In the genomic region with DNA sequence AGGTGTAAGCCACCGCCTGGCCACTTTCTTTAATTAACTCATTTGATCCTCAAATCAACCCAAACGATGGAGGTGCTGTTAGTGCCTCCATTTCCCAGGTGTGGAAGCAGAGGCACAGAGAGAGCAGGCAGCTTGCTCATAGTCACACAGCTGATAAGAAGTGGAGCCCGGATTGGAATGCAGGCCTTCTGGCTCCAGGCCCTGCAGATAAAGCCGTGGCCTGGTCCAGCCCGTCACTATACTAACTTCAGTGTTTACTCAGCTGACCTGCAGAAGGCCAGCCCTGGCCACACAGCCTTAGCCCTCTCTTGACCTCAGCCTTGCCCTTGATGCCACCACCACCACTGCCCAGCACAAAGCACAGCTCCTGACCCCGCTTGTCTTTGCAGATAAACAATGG, we compare ENCODE assay signal across 30 cellular contexts.
DNase-seq lines count a peak whose midpoint lies in the region; ATAC-seq, FAIRE-seq and TF ChIP-seq lines count a peak whose summit lies in the region.
"Had no signal": no experiment of that assay in that cellular context is flagged by ENCODE, and none has a peak within 500 bp of the region (broad histone marks: within the 10 kb centered on the region; RNA-seq: fewer than 3 reads in every experiment).

No MANE protein-coding gene starts in this region.

- H2AFZ ChIP-seq in H1 (ENCODE audit: low read length) = no peak overlapping the region
- H2AFZ ChIP-seq: PC-9 had no signal

- H3K56ac ChIP-seq in H1 (replicated peaks; ENCODE audit: insufficient read length, low read depth, low read length) = no peak overlapping the region
- H3K56ac ChIP-seq in mesendoderm (ENCODE audit: low read length) = peak overlapping the region; percentile 25

- H2BK120ac ChIP-seq in H1 (replicated peaks; ENCODE audit: low read depth, low read length) (no peak overlapping the region), mesendoderm (ENCODE audit: low read depth, low read length) (no peak overlapping the region)

- H2BK12ac ChIP-seq in H1 (ENCODE audit: low read depth, low read length) = peak overlapping the region; percentile 5; the same call in 1 of the 2 replicates

- H3K9me3 ChIP-seq in HEK293 (ENCODE audit: control insufficient read depth, insufficient read depth, low read depth, low read length) (no peaks in the 10 kb centered on the region), H1 (ENCODE audit: insufficient read depth in 2 of 2, low read depth in 1 of 2, low read length in 1 of 2) (no peaks in the 10 kb centered on the region), stomach (no peaks in the 10 kb centered on the region)
- H3K9me3 ChIP-seq: BE2C, neutrophil, psoas muscle had no signal

- H3K27ac Mint-ChIP-seq in activated CD4-positive, alpha-beta T cell treated with anti-CD3 and anti-CD28 coated beads, Interleukin-2, amount 10 ng/mL, durations not matched to agents 24 days and 14 days = no peak overlapping the region
- H3K27ac Mint-ChIP-seq in activated T-cell treated with anti-CD3 and anti-CD28 coated beads, Interleukin-2, amount 50 U/mL, for 72 hours = no peak overlapping the region
- H3K27ac Mint-ChIP-seq: activated CD8-positive, alpha-beta T cell treated with anti-CD3 and anti-CD28 coated beads, Interleukin-2, amount 10 ng/mL, durations not matched to agents 7 days and 5 days; activated T-helper 2 cell treated with anti-CD3 and anti-CD28 coated beads, Interferon-gamma antibody, Interleukin-2, Interleukin-4, amounts not matched to agents 10 μg/mL and 5 μg/mL and 100 μg/mL, durations not matched to agents 14 hours and 24 hours and 36 hours; CD8-positive, alpha-beta memory T cell; IgD-negative memory B cell; stimulated activated effector memory CD8-positive, alpha-beta T cell treated with anti-CD3 and anti-CD28 coated beads, Interleukin-12 subunit alpha, Interleukin-12 subunit beta, amount 100 ng/mL, for 72 hours had no signal

- no peak for TF ChIP-seq EP300 in H1 (IDR thresholded peaks at IDR 0.05; ENCODE audit: borderline replicate concordance in 1 of 2, low read depth in 2 of 2, low read length in 2 of 2)
- no peak for TF ChIP-seq EP300 in stomach (IDR thresholded peaks at IDR 0.05)

- TF ChIP-seq POLR2A in H1 (IDR thresholded peaks at IDR 0.05; ENCODE audit: control extremely low read depth in 1 of 2, low read depth in 2 of 2, low read length in 2 of 2) (no peak), stomach (IDR thresholded peaks at IDR 0.05) (no peak)

- intact Hi-C loops in stomach (cut with DNase I; ENCODE audit: low total_unique reads) = no loop called here
- intact Hi-C loops in activated CD4-positive, alpha-beta T cell treated with anti-CD3 and anti-CD28 coated beads, Interleukin-2, amount 10 ng/mL, durations not matched to agents 24 days and 14 days (cut with micrococcal nuclease) = no loop called here

- H3K36me3 ChIP-seq in HEK293 (ENCODE audit: control insufficient read depth in 2 of 2, insufficient read depth in 1 of 2, low read length in 2 of 2) (no peaks in the 10 kb centered on the region), H1 (ENCODE audit: control insufficient read depth in 2 of 4, insufficient read depth in 4 of 4, low read length in 3 of 4) (no peaks in the 10 kb centered on the region), mesendoderm (ENCODE audit: control insufficient read depth, insufficient read depth, low read length) (no peaks in the 10 kb centered on the region), stomach (no peaks in the 10 kb centered on the region)
- H3K36me3 ChIP-seq: BE2C, neutrophil had no signal

- no peak for TF ChIP-seq CTCF in HEK293 (tag by site-specific recombination; IDR thresholded peaks at IDR 0.05)
- no peak for TF ChIP-seq CTCF in H1 (IDR thresholded peaks at IDR 0.05; ENCODE audit: control extremely low read depth in 1 of 3, insufficient read depth in 1 of 3, low read depth in 1 of 3, low read length in 3 of 3)
- no peak for TF ChIP-seq CTCF in stomach (IDR thresholded peaks at IDR 0.05)

- WGBS in H1 (ENCODE audit: extremely low coverage in 1 of 2, insufficient coverage in 1 of 2, insufficient read length in 1 of 2, insufficient replicate concordance in 2 of 2, low coverage in 1 of 2, low lambda C conversion rate in 2 of 2, missing lambda C conversion rate in 1 of 2), 2 experiments = 95% methylated on average over 6 of the region's 6 CpGs; no CpG with 5 or more reads in 1 of the 2 experiments
- no CpG with 5 or more reads among the region's 6 CpGs for WGBS in mesendoderm (ENCODE audit: extremely low coverage, insufficient coverage, low lambda C conversion rate)
- WGBS in stomach, 5 donors = 40 to 56% (median 46%) methylated on average over 5 to 6 of the region's 6 CpGs

- no peak overlapping the region for H3K4me3 Mint-ChIP-seq in activated CD4-positive, alpha-beta T cell treated with anti-CD3 and anti-CD28 coated beads, Interleukin-2, amount 10 ng/mL, durations not matched to agents 24 days and 14 days
- no peak overlapping the region for H3K4me3 Mint-ChIP-seq in activated T-cell treated with anti-CD3 and anti-CD28 coated beads, Interleukin-2, amount 50 U/mL, for 72 hours
- H3K4me3 Mint-ChIP-seq: activated CD8-positive, alpha-beta T cell treated with anti-CD3 and anti-CD28 coated beads, Interleukin-2, amount 10 ng/mL, durations not matched to agents 7 days and 5 days; CD8-positive, alpha-beta memory T cell; stimulated activated effector memory CD8-positive, alpha-beta T cell treated with anti-CD3 and anti-CD28 coated beads, Interleukin-12 subunit alpha, Interleukin-12 subunit beta, amount 100 ng/mL, for 72 hours had no signal

- FAIRE-seq in H1 (lab: Jason Lieb, UNC) = no peak
- FAIRE-seq: bronchial epithelial cell, colon, GM18507, GM19239, urothelium cell line had no signal

- H3K27ac ChIP-seq in HEK293 (ENCODE audit: extremely low read depth, low read depth, low read length) (no peak overlapping the region), H1 (ENCODE audit: low read depth, low read length) (no peak overlapping the region), mesendoderm (ENCODE audit: low read depth, low read length) (no peak overlapping the region), stomach (no peak overlapping the region)
- H3K27ac ChIP-seq: neutrophil, PC-9, psoas muscle had no signal

- DNase-seq in H1 (ENCODE audit: low read depth in 1 of 2, low spot score in 2 of 2) = no peak
- peak; percentile 13 for DNase-seq in mesendoderm
- DNase-seq in stomach = peak; percentile 64
- no peak for DNase-seq in H4 (ENCODE audit: low spot score)
- no peak for DNase-seq in activated CD4-positive, alpha-beta T cell treated with anti-CD3 and anti-CD28 coated beads, Interleukin-2, amount 10 ng/mL, durations not matched to agents 24 days and 14 days
- no peak for DNase-seq in activated T-cell treated with anti-CD3 and anti-CD28 coated beads, Interleukin-2, amount 50 U/mL, for 72 hours
- DNase-seq: activated CD8-positive, alpha-beta T cell treated with anti-CD3 and anti-CD28 coated beads, Interleukin-2, amount 10 ng/mL, durations not matched to agents 7 days and 5 days; activated naive CD4-positive, alpha-beta T cell treated with anti-CD3 and anti-CD28 coated beads, Interleukin-2, amount 50 U/mL, for 16 hours; BE2C; CD8-positive, alpha-beta memory T cell; H7; hippocampal formation; NCI-H146; NCI-H345; NCI-H69; PC-9; SHP77; stimulated activated CD4-positive, alpha-beta T cell treated with anti-CD3 and anti-CD28 coated beads, Interleukin-15, amount 100 ng/mL, for 24 hours; T-helper 2 cell had no signal

- no peaks in the 10 kb centered on the region for H4K20me1 ChIP-seq in H1 (replicated peaks in 1 of 2; ENCODE audit: control insufficient read depth in 1 of 2, insufficient read depth in 2 of 2, low read length in 2 of 2)

- TF ChIP-seq RAD21 in H1 (IDR thresholded peaks at IDR 0.05 in 1 of 2, conservative IDR thresholded peaks at IDR 0.05 in 1 of 2; ENCODE audit: low read depth in 2 of 2, low read length in 2 of 2) = no peak

- peak overlapping the region; percentile 72; the same call in 1 of the 2 replicates for H2BK20ac ChIP-seq in H1 (ENCODE audit: low read length)

- no peaks in the 10 kb centered on the region for H3K23me2 ChIP-seq in H1 (ENCODE audit: low read depth, low read length)

- H4K5ac ChIP-seq in H1 (ENCODE audit: insufficient read length, low read depth, low read length) = no peak overlapping the region
- no peak overlapping the region for H4K5ac ChIP-seq in mesendoderm (ENCODE audit: low read length)

- peaks cover 3% of the 10 kb centered on the region for H3K4me1 Mint-ChIP-seq in activated CD4-positive, alpha-beta T cell treated with anti-CD3 and anti-CD28 coated beads, Interleukin-2, amount 10 ng/mL, durations not matched to agents 24 days and 14 days
- H3K4me1 Mint-ChIP-seq in activated T-cell treated with anti-CD3 and anti-CD28 coated beads, Interleukin-2, amount 50 U/mL, for 72 hours (ENCODE audit: low read depth) = peaks cover 7% of the 10 kb centered on the region

- no peak overlapping the region for H3K23ac ChIP-seq in H1 (ENCODE audit: insufficient read length)
- no peak overlapping the region for H3K23ac ChIP-seq in mesendoderm (ENCODE audit: low read length)

- H3K4ac ChIP-seq in H1 (replicated peaks; ENCODE audit: insufficient read length, low read depth, low read length) (no peak overlapping the region), mesendoderm (ENCODE audit: low read depth, low read length) (no peak overlapping the region)

- CTCF ChIA-PET in HEK293 (lab: Yijun Ruan, JAX) (interaction anchor here (1.1 kb wide), 1 partner anchor 74 kb away, joined by 3 read pairs; no protein-coding TSS in a partner anchor), H1 (lab: Charles Lee; ENCODE audit: partially characterized antibody) (interaction anchor here (0.9 to 1.8 kb wide), 6 partner anchors 13 to 211 kb away, joined by 3 to 8 read pairs (median 4); no protein-coding TSS in a partner anchor)

- H3K18ac ChIP-seq in H1 (ENCODE audit: extremely low read depth, low read length) (no peak overlapping the region; the same call in 1 of the 2 replicates), mesendoderm (ENCODE audit: low read length) (no peak overlapping the region)

- H2AK5ac ChIP-seq in H1 (ENCODE audit: low read depth, low read length) (no peak overlapping the region), mesendoderm (ENCODE audit: low read length) (no peak overlapping the region)

- no peak overlapping the region; the same call in 1 of the 2 replicates for H2BK15ac ChIP-seq in H1 (ENCODE audit: low read length)
- H2BK15ac ChIP-seq in mesendoderm (replicated peaks; ENCODE audit: low read depth) = no peak overlapping the region

- POLR2A ChIA-PET in HEK293 (lab: Yijun Ruan, JAX) = interaction anchor here (0.6 kb wide), 1 partner anchor 63 kb away, joined by 3 read pairs; no protein-coding TSS in a partner anchor
- POLR2A ChIA-PET in H1 (lab: Charles Lee; ENCODE audit: partially characterized antibody) = no interaction called here

- H3K4me1 ChIP-seq in HEK293 (ENCODE audit: control insufficient read depth, insufficient read depth, low read length) = 0 out of 2 replicates have a peak, but pooled peaks cover 5% of the 10 kb centered on the region
- peaks cover 0 to 9% (median 5%) of the 10 kb centered on the region in 4 experiments; a peak in 4 of 7 replicates for H3K4me1 ChIP-seq in H1 (replicated peaks in 1 of 4; ENCODE audit: control insufficient read depth in 3 of 4, insufficient read depth in 4 of 4, low read length in 3 of 4)
- no peaks in the 10 kb centered on the region for H3K4me1 ChIP-seq in mesendoderm (ENCODE audit: control insufficient read depth, low read depth, low read length)
- H3K4me1 ChIP-seq in stomach = peaks cover 0 to 10% (median 0%) of the 10 kb centered on the region in 4 donors
- H3K4me1 ChIP-seq: BE2C, psoas muscle had no signal

- H3K79me2 ChIP-seq in H1 (ENCODE audit: control insufficient read depth in 1 of 2, insufficient read depth in 2 of 2, low read length in 2 of 2) (no peaks in the 10 kb centered on the region), mesendoderm (ENCODE audit: control insufficient read depth, insufficient read depth, low read length) (no peaks in the 10 kb centered on the region)

- peak overlapping the region; percentile 5 for H4K91ac ChIP-seq in H1 (replicated peaks; ENCODE audit: insufficient read length, low read length)

- ATAC-seq in activated T-cell treated with anti-CD3 and anti-CD28 coated beads, Interleukin-2, amount 50 U/mL, for 72 hours (replicated peaks in 1 of 2) = no peak
- ATAC-seq: activated CD8-positive, alpha-beta T cell treated with anti-CD3 and anti-CD28 coated beads, Interleukin-2, amount 10 ng/mL, durations not matched to agents 7 days and 5 days; psoas muscle; stimulated activated effector memory CD8-positive, alpha-beta T cell treated with anti-CD3 and anti-CD28 coated beads, Interleukin-12 subunit alpha, Interleukin-12 subunit beta, amount 100 ng/mL, for 72 hours had no signal

- H3K79me1 ChIP-seq in H1 (ENCODE audit: low read depth, low read length) (no peaks in the 10 kb centered on the region), mesendoderm (ENCODE audit: low read length) (no peaks in the 10 kb centered on the region)

- no peak overlapping the region for H3K4me2 ChIP-seq in H1 (ENCODE audit: insufficient read depth in 1 of 2, low read depth in 2 of 2, low read length in 2 of 2)
- no peak overlapping the region for H3K4me2 ChIP-seq in mesendoderm (ENCODE audit: low read length)
- H3K4me2 ChIP-seq: PC-9 had no signal

- no peak overlapping the region; the same call in 1 of the 2 replicates for H2BK5ac ChIP-seq in H1 (ENCODE audit: low read depth, low read length)
- no peak overlapping the region for H2BK5ac ChIP-seq in mesendoderm (ENCODE audit: low read length)

- H3K9ac ChIP-seq in H1 (replicated peaks in 1 of 4; ENCODE audit: extremely low read depth in 1 of 4, low read depth in 3 of 4, low read length in 3 of 4) (no peak overlapping the region), mesendoderm (ENCODE audit: low read length) (no peak overlapping the region)

- H4K8ac ChIP-seq in H1 (ENCODE audit: extremely low read depth, insufficient read depth, low read length) = no peak overlapping the region
- no peak overlapping the region for H4K8ac ChIP-seq in mesendoderm (ENCODE audit: low read depth, low read length)

- H3K27me3 Mint-ChIP-seq in activated CD4-positive, alpha-beta T cell treated with anti-CD3 and anti-CD28 coated beads, Interleukin-2, amount 10 ng/mL, durations not matched to agents 24 days and 14 days = peaks cover 2% of the 10 kb centered on the region
- no peaks in the 10 kb centered on the region for H3K27me3 Mint-ChIP-seq in activated T-cell treated with anti-CD3 and anti-CD28 coated beads, Interleukin-2, amount 50 U/mL, for 72 hours (ENCODE audit: low read depth)

- H3K14ac ChIP-seq in H1 (ENCODE audit: insufficient read length) = no peak overlapping the region

- H3K36me3 Mint-ChIP-seq in activated CD4-positive, alpha-beta T cell treated with anti-CD3 and anti-CD28 coated beads, Interleukin-2, amount 10 ng/mL, durations not matched to agents 24 days and 14 days (ENCODE audit: low read depth) = peaks cover 4% of the 10 kb centered on the region
- H3K36me3 Mint-ChIP-seq in activated T-cell treated with anti-CD3 and anti-CD28 coated beads, Interleukin-2, amount 50 U/mL, for 72 hours (ENCODE audit: insufficient read depth in 2 of 2) = no peaks in the 10 kb centered on the region
- H3K36me3 Mint-ChIP-seq: IgD-negative memory B cell had no signal

- no peaks in the 10 kb centered on the region for H3K9me3 Mint-ChIP-seq in activated CD4-positive, alpha-beta T cell treated with anti-CD3 and anti-CD28 coated beads, Interleukin-2, amount 10 ng/mL, durations not matched to agents 24 days and 14 days
- H3K9me3 Mint-ChIP-seq in activated T-cell treated with anti-CD3 and anti-CD28 coated beads, Interleukin-2, amount 50 U/mL, for 72 hours = no peaks in the 10 kb centered on the region
- H3K9me3 Mint-ChIP-seq: activated T-helper 2 cell treated with anti-CD3 and anti-CD28 coated beads, Interferon-gamma antibody, Interleukin-2, Interleukin-4, amounts not matched to agents 10 μg/mL and 5 μg/mL and 100 μg/mL, durations not matched to agents 14 hours and 24 hours and 36 hours; CD8-positive, alpha-beta memory T cell; IgD-negative memory B cell; stimulated activated effector memory CD8-positive, alpha-beta T cell treated with anti-CD3 and anti-CD28 coated beads, Interleukin-12 subunit alpha, Interleukin-12 subunit beta, amount 100 ng/mL, for 72 hours had no signal

- H3K27me3 ChIP-seq in H1 (replicated peaks in 1 of 4; ENCODE audit: control insufficient read depth in 3 of 4, extremely low read depth in 1 of 4, insufficient read depth in 3 of 4, low read length in 3 of 4) (no peaks in the 10 kb centered on the region; a peak in 1 of 7 replicates), mesendoderm (ENCODE audit: insufficient read depth, low read length, poor library complexity) (no peaks in the 10 kb centered on the region), stomach (no peaks in the 10 kb centered on the region)
- H3K27me3 ChIP-seq: BE2C had no signal

- no peak overlapping the region for H3K4me3 ChIP-seq in HEK293 (ENCODE audit: low read depth, low read length)
- no peak overlapping the region for H3K4me3 ChIP-seq in H1 (ENCODE audit: extremely low read depth in 1 of 4, insufficient read depth in 2 of 4, low read depth in 3 of 4, low read length in 4 of 4)
- no peak overlapping the region for H3K4me3 ChIP-seq in mesendoderm (ENCODE audit: low read length)
- no peak overlapping the region for H3K4me3 ChIP-seq in stomach
- H3K4me3 ChIP-seq: PC-9, psoas muscle had no signal

Comparison
In these comparisons a context has a peak if more than half of its experiments do, and no peak if none do; other contexts are left out.
1. DNase-seq: peak in mesendoderm (single experiment) and stomach (single experiment); none in H1 (0 of 2), H4 (single experiment), activated CD4-positive, alpha-beta T cell treated with anti-CD3 and anti-CD28 coated beads, Interleukin-2, amount 10 ng/mL, durations not matched to agents 24 days and 14 days (single experiment) and activated T-cell treated with anti-CD3 and anti-CD28 coated beads, Interleukin-2, amount 50 U/mL, for 72 hours (0 of 2).